Comparison of ENCODE assay signal across 17 cellular contexts in the genomic region with DNA sequence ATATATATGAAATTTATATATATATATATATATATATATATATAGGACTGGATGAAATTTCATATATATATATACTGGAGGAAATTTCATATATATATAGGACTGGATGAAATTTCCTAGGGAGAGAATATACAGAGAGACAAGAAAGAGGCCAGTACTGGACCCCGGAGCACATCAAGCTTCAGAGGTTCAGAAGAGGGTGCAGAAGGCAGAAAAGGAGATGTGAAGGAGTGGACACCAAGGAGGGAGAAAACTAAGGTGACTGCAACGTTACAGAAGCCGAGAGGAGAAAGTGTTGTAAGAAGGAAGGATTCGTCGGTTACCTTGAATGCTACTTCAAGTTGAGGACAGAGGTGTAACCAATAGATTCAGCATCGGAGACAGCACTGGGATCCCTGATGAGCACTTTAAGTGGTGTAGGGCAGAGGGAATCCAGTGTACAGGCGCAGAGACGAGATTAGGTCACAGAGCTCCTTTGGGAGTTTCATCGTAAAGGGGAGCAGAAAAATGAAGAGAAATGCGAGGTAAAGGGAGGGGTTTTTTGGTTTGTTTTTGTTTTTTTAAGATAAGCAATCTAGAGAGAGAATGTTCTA. TPM values are rescaled to one million over a fixed set of nuclear protein-coding genes. Genes with fewer than 3 reads are reported as not detected.
DNase-seq lines count a peak whose midpoint lies in the region; ATAC-seq, FAIRE-seq and TF ChIP-seq lines count a peak whose summit lies in the region.
"Had no signal": no experiment of that assay in that cellular context is flagged by ENCODE, and none has a peak within 500 bp of the region (broad histone marks: within the 10 kb centered on the region; RNA-seq: fewer than 3 reads in every experiment).

No MANE protein-coding gene starts in this region.

- no peak overlapping the region for H3K27ac Mint-ChIP-seq in activated CD4-positive, alpha-beta T cell treated with anti-CD3 and anti-CD28 coated beads for 36 hours
- no peak overlapping the region for H3K27ac Mint-ChIP-seq in osteocyte (ENCODE audit: unreplicated experiment)
- H3K27ac Mint-ChIP-seq: B cell; CD8-positive, alpha-beta T cell had no signal

- TF ChIP-seq POLR2A in GM12878 (IDR thresholded peaks at IDR 0.05; ENCODE audit: low read depth, low read length), result no peak

- WGBS in GM12878 (ENCODE audit: insufficient coverage, insufficient replicate concordance, low lambda C conversion rate, missing lambda C conversion rate), result 88% methylated on average over 10 of the region's 10 CpGs

- BruUV-seq in GM12878 (replicated peaks; lab: Mats Ljungman, UMichigan), result no TSS peak

- CTCF ChIA-PET in activated CD4-positive, alpha-beta T cell treated with anti-CD3 and anti-CD28 coated beads for 36 hours (lab: Charles Lee), result no interaction called here
- CTCF ChIA-PET in GM12878 (lab: Yijun Ruan, JAX), result no interaction called here

- no peaks in the 10 kb centered on the region for H4K20me1 ChIP-seq in GM12878 (ENCODE audit: control insufficient read depth, insufficient read depth)
- H4K20me1 ChIP-seq: BLaER1 treated with 17β-estradiol and CSF1 and Interleukin-3, amounts not matched to agents 10 nM and 100 nM had no signal

- H3K9ac ChIP-seq in GM12878 (ENCODE audit: control insufficient read depth, insufficient read depth, low read length), result no peak overlapping the region
- H3K9ac ChIP-seq: BLaER1 treated with 17β-estradiol and CSF1 and Interleukin-3, amounts not matched to agents 10 nM and 100 nM; GM23248 had no signal

- intact Hi-C loops in activated CD4-positive, alpha-beta T cell treated with anti-CD3 and anti-CD28 coated beads for 36 hours (cut with DNase I, micrococcal nuclease), result no loop called here
- intact Hi-C loops in GM12878 (cut with micrococcal nuclease; ENCODE audit: unreplicated experiment), result no loop called here

- no peaks in the 10 kb centered on the region for H3K9me3 ChIP-seq in GM12878 (replicated peaks; ENCODE audit: control insufficient read depth, insufficient read depth, low read length)
- H3K9me3 ChIP-seq: BLaER1 treated with 17β-estradiol and CSF1 and Interleukin-3, amounts not matched to agents 10 nM and 100 nM had no signal

- no peak overlapping the region for H3K4me3 ChIP-seq in GM12878
- H3K4me3 ChIP-seq: BLaER1 treated with 17β-estradiol and CSF1 and Interleukin-3, amounts not matched to agents 10 nM and 100 nM; GM23248 had no signal

- no peak overlapping the region for H2AFZ ChIP-seq in GM12878 (ENCODE audit: control insufficient read depth, low read depth, low read length)
- H2AFZ ChIP-seq: GM23248 had no signal

- no peaks in the 10 kb centered on the region for H3K27me3 ChIP-seq in GM12878 (replicated peaks in 1 of 2; ENCODE audit: control insufficient read depth in 2 of 2, insufficient read depth in 2 of 2, low read length in 1 of 2)
- H3K27me3 ChIP-seq: BLaER1 treated with 17β-estradiol and CSF1 and Interleukin-3, amounts not matched to agents 10 nM and 100 nM had no signal

- no peak overlapping the region for H3K4me3 Mint-ChIP-seq in activated CD4-positive, alpha-beta T cell treated with anti-CD3 and anti-CD28 coated beads for 36 hours
- no peak overlapping the region for H3K4me3 Mint-ChIP-seq in osteocyte (ENCODE audit: unreplicated experiment)
- H3K4me3 Mint-ChIP-seq: B cell; CD8-positive, alpha-beta T cell had no signal

- no peak for TF ChIP-seq RAD21 in GM12878 (IDR thresholded peaks at IDR 0.05; ENCODE audit: insufficient read depth, low read depth, low read length)

- POLR2A ChIA-PET in activated CD4-positive, alpha-beta T cell treated with anti-CD3 and anti-CD28 coated beads for 36 hours (lab: Charles Lee), result no interaction called here
- POLR2A ChIA-PET in GM12878 (lab: Charles Lee), result no interaction called here

- in situ Hi-C loops in KBM-7 (cut with MboI; ENCODE audit: low pct_unique_long_range_greater_than_20kb, low sequenced_read_pairs) (no loop called here), GM12878 (cut with MboI) (no loop called here)

- SMC1A ChIA-PET in GM12878 (lab: Charles Lee; ENCODE audit: uncharacterized antibody, unreplicated experiment), result interaction anchor here (0.7 kb wide), 1 partner anchor 17 kb away, joined by 3 read pairs; no protein-coding TSS in a partner anchor

- no peaks in the 10 kb centered on the region for H3K27me3 Mint-ChIP-seq in activated CD4-positive, alpha-beta T cell treated with anti-CD3 and anti-CD28 coated beads for 36 hours
- H3K27me3 Mint-ChIP-seq in osteocyte (ENCODE audit: unreplicated experiment), result peaks cover 4% of the 10 kb centered on the region
- H3K27me3 Mint-ChIP-seq: B cell had no signal

- peak; percentile 54 for FAIRE-seq in GM12878 (lab: Jason Lieb, UNC)
- FAIRE-seq: GM19239, H54 had no signal

- TF ChIP-seq EP300 in GM12878 (IDR thresholded peaks at IDR 0.05; ENCODE audit: borderline replicate concordance in 1 of 2, control insufficient read depth in 1 of 2, low read depth in 2 of 2, low read length in 2 of 2), result no peak

- TF ChIP-seq CTCF in GM12878 (IDR thresholded peaks at IDR 0.05 in 2 of 3, conservative IDR thresholded peaks at IDR 0.05 in 1 of 3; ENCODE audit: control insufficient read depth in 2 of 3, extremely low read depth in 1 of 3, insufficient read depth in 1 of 3, low read depth in 3 of 3, low read length in 3 of 3) (no peak), osteocyte (IDR thresholded peaks at IDR 0.05) (no peak)

- H3K9me3 Mint-ChIP-seq in activated CD4-positive, alpha-beta T cell treated with anti-CD3 and anti-CD28 coated beads for 36 hours (ENCODE audit: low read depth), result no peaks in the 10 kb centered on the region
- no peaks in the 10 kb centered on the region for H3K9me3 Mint-ChIP-seq in osteocyte (ENCODE audit: unreplicated experiment)
- H3K9me3 Mint-ChIP-seq: CD8-positive, alpha-beta T cell had no signal

- H3K27ac ChIP-seq in GM12878 (ENCODE audit: control insufficient read depth, insufficient read depth), result no peak overlapping the region
- H3K27ac ChIP-seq: BLaER1 treated with 17β-estradiol and CSF1 and Interleukin-3, amounts not matched to agents 10 nM and 100 nM; GM23248 had no signal

- ATAC-seq in activated CD4-positive, alpha-beta T cell treated with anti-CD3 and anti-CD28 coated beads for 36 hours, result peak; percentile 53
- no peak for ATAC-seq in GM12878
- ATAC-seq: CD8-positive, alpha-beta T cell had no signal

- H3K4me1 ChIP-seq in GM12878 (ENCODE audit: control insufficient read depth, insufficient read depth, low read length), result no peaks in the 10 kb centered on the region
- H3K4me1 ChIP-seq: BLaER1 treated with 17β-estradiol and CSF1 and Interleukin-3, amounts not matched to agents 10 nM and 100 nM had no signal

- RAD21 ChIA-PET in GM12878 (lab: Charles Lee; ENCODE audit: unreplicated experiment), result no interaction called here

- no peak for DNase-seq in activated CD4-positive, alpha-beta T cell treated with anti-CD3 and anti-CD28 coated beads for 36 hours
- no peak for DNase-seq in activated CD4-positive, alpha-beta T cell treated with anti-CD3 and anti-CD28 coated beads, Interleukin-2, amount 50 U/mL, for 48 hours
- DNase-seq in KBM-7 (peak; percentile 21), GM12878 (ENCODE audit: low read depth, low spot score) (no peak), NCI-H128 (lab: John Stamatoyannopoulos, UW; ENCODE audit: unreplicated experiment) (no peak), osteocyte (ENCODE audit: extremely low spot score, unreplicated experiment) (no peak)
- DNase-seq: Calu3; CD8-positive, alpha-beta T cell; DMS79 treated with DMSO at 0.1 percent for 48 hours; GF-D8; GM23248; HCEC 1CT had no signal

- H3K4me1 Mint-ChIP-seq in activated CD4-positive, alpha-beta T cell treated with anti-CD3 and anti-CD28 coated beads for 36 hours, result no peaks in the 10 kb centered on the region
- H3K4me1 Mint-ChIP-seq in osteocyte (ENCODE audit: unreplicated experiment), result peaks cover 13% of the 10 kb centered on the region
- H3K4me1 Mint-ChIP-seq: B cell had no signal

- no peaks in the 10 kb centered on the region for H3K36me3 ChIP-seq in GM12878 (ENCODE audit: control insufficient read depth in 2 of 2, insufficient read depth in 2 of 2, low read length in 1 of 2)
- H3K36me3 ChIP-seq: BLaER1 treated with 17β-estradiol and CSF1 and Interleukin-3, amounts not matched to agents 10 nM and 100 nM had no signal

- no peaks in the 10 kb centered on the region for H3K79me2 ChIP-seq in GM12878 (ENCODE audit: control insufficient read depth, insufficient read depth, low read length)

- no peak overlapping the region for H3K4me2 ChIP-seq in GM12878 (ENCODE audit: control insufficient read depth, insufficient read depth)
- H3K4me2 ChIP-seq: BLaER1 treated with 17β-estradiol and CSF1 and Interleukin-3, amounts not matched to agents 10 nM and 100 nM had no signal

- H3K36me3 Mint-ChIP-seq in activated CD4-positive, alpha-beta T cell treated with anti-CD3 and anti-CD28 coated beads for 36 hours (ENCODE audit: low read depth), result no peaks in the 10 kb centered on the region
- no peaks in the 10 kb centered on the region for H3K36me3 Mint-ChIP-seq in osteocyte (ENCODE audit: unreplicated experiment)
- H3K36me3 Mint-ChIP-seq: CD8-positive, alpha-beta T cell had no signal

RNA-seq across cellular contexts. Expression of a gene that starts 8.5 kb away (rescaled TPM):
- total RNA-seq in activated CD4-positive, alpha-beta T cell treated with anti-CD3 and anti-CD28 coated beads for 36 hours, result under 1 TPM; 0.18 to 0.23 TPM
- total RNA-seq in GM12878 (2013; cell fraction: nucleolus; rRNA removed), result 1.4 and 2.4 TPM in 2 replicates
- total RNA-seq in GM12878 (2014; rRNA removed) (0.27 and 0.34 TPM in 2 replicates), GM12878 (2014; rRNA removed; fragmentation: Illumina TruSeq; extraction: Trizol) (0.32 and 0.36 TPM in 2 replicates), GM12878 (2021) (0.23 and 0.27 TPM in 2 replicates), osteocyte (0.11 and 0.31 TPM in 2 replicates)
- 0.13 TPM for polyA plus RNA-seq in GM12878 (2011; ENCODE audit: low read depth)
- polyA plus RNA-seq in GM12878 (2011; rRNA removed) (0.72 and 1.2 TPM in 2 replicates), GM12878 (2014; fragmentation: Illumina TruSeq; extraction: Trizol) (0.76 and 0.82 TPM in 2 replicates), GM12878 (2014; fragmentation: Nextera tagmentation; extraction: Ambion mirVana) (under 1 TPM; 0.05 to 0.26 TPM), GM12878 (2014; rRNA removed) (0.24 and 0.69 TPM in 2 replicates), GM12878 (2016; fragmentation: Nextera tagmentation; extraction: Ambion mirVana) (under 1 TPM; 0.23 to 0.32 TPM)
- 0.13 and 0.22 TPM in 2 replicates for polyA plus RNA-seq in GM12878 (2011; cell fraction: cytosol; rRNA removed)
- 2.1 and 2.9 TPM in 2 replicates for polyA plus RNA-seq in GM12878 (2011; cell fraction: nucleus; rRNA removed)
- 0.18 and 0.25 TPM in 2 replicates for polyA plus RNA-seq in GM12878 (2012)
- 0.22 and 0.41 TPM in 2 replicates for polyA minus RNA-seq in GM12878 (2011; rRNA and poly(A)+ RNA removed)
- not detected in 2 replicates for polyA minus RNA-seq in GM12878 (2011; cell fraction: cytosol; rRNA and poly(A)+ RNA removed)
- polyA minus RNA-seq in GM12878 (2011; cell fraction: nucleus; rRNA and poly(A)+ RNA removed), result 0.48 and 0.86 TPM in 2 replicates
- total RNA-seq: A172, GM23248 had no signal
- polyA plus RNA-seq: GM23248 had no signal

RNA-seq across cellular contexts. Expression of a gene that starts 41.8 kb away (rescaled TPM):
- 10 to 100 TPM; 47.5 to 57.5 TPM for total RNA-seq in activated CD4-positive, alpha-beta T cell treated with anti-CD3 and anti-CD28 coated beads for 36 hours
- 40.1 and 47.6 TPM in 2 replicates for total RNA-seq in GM12878 (2013; cell fraction: nucleolus; rRNA removed)
- total RNA-seq in GM12878 (2014; rRNA removed), result 25.5 and 29.9 TPM in 2 replicates
- 26.1 and 29.0 TPM in 2 replicates for total RNA-seq in GM12878 (2014; rRNA removed; fragmentation: Illumina TruSeq; extraction: Trizol)
- 27.8 and 28.8 TPM in 2 replicates for total RNA-seq in GM12878 (2021)
- 26.0 TPM for polyA plus RNA-seq in GM12878 (2011; ENCODE audit: low read depth)
- 21.1 and 22.8 TPM in 2 replicates for polyA plus RNA-seq in GM12878 (2011; rRNA removed)
- 21.6 and 24.8 TPM in 2 replicates for polyA plus RNA-seq in GM12878 (2011; cell fraction: cytosol; rRNA removed)
- polyA plus RNA-seq in GM12878 (2011; cell fraction: nucleus; rRNA removed), result 23.4 and 27.7 TPM in 2 replicates
- polyA plus RNA-seq in GM12878 (2012), result 29.0 and 39.8 TPM in 2 replicates
- 17.6 and 21.3 TPM in 2 replicates for polyA plus RNA-seq in GM12878 (2014; fragmentation: Illumina TruSeq; extraction: Trizol)
- 10 to 100 TPM; 14.6 to 25.6 TPM for polyA plus RNA-seq in GM12878 (2014; fragmentation: Nextera tagmentation; extraction: Ambion mirVana)
- polyA plus RNA-seq in GM12878 (2014; rRNA removed), result 17.7 and 18.7 TPM in 2 replicates
- 10 to 100 TPM; 21.6 to 22.0 TPM for polyA plus RNA-seq in GM12878 (2016; fragmentation: Nextera tagmentation; extraction: Ambion mirVana)
- polyA minus RNA-seq in GM12878 (2011; rRNA and poly(A)+ RNA removed), result 46.3 and 47.5 TPM in 2 replicates
- 10.4 and 12.2 TPM in 2 replicates for polyA minus RNA-seq in GM12878 (2011; cell fraction: cytosol; rRNA and poly(A)+ RNA removed)
- 25.8 and 34.2 TPM in 2 replicates for polyA minus RNA-seq in GM12878 (2011; cell fraction: nucleus; rRNA and poly(A)+ RNA removed)
- 24.0 and 27.1 TPM in 2 replicates for total RNA-seq in osteocyte

RNA-seq across cellular contexts. Expression of a gene that starts 51.3 kb away (rescaled TPM):
- 10 to 100 TPM; 37.4 to 40.9 TPM for total RNA-seq in activated CD4-positive, alpha-beta T cell treated with anti-CD3 and anti-CD28 coated beads for 36 hours
- total RNA-seq in GM12878 (2013; cell fraction: nucleolus; rRNA removed), result 29.9 and 36.8 TPM in 2 replicates
- total RNA-seq in GM12878 (2014; rRNA removed) (30.1 and 33.8 TPM in 2 replicates), GM12878 (2014; rRNA removed; fragmentation: Illumina TruSeq; extraction: Trizol) (45.7 and 49.6 TPM in 2 replicates), GM12878 (2021) (26.3 and 27.0 TPM in 2 replicates), osteocyte (14.9 and 17.6 TPM in 2 replicates)
- 13.0 TPM for polyA plus RNA-seq in GM12878 (2011; ENCODE audit: low read depth)
- polyA plus RNA-seq in GM12878 (2011; rRNA removed) (38.1 and 51.0 TPM in 2 replicates), GM12878 (2014; fragmentation: Illumina TruSeq; extraction: Trizol) (51.6 and 54.9 TPM in 2 replicates), GM12878 (2014; fragmentation: Nextera tagmentation; extraction: Ambion mirVana) (10 to 100 TPM; 35.1 to 49.5 TPM), GM12878 (2014; rRNA removed) (28.7 and 36.6 TPM in 2 replicates), GM12878 (2016; fragmentation: Nextera tagmentation; extraction: Ambion mirVana) (10 to 100 TPM; 57.5 to 59.4 TPM)
- 21.7 and 22.7 TPM in 2 replicates for polyA plus RNA-seq in GM12878 (2011; cell fraction: cytosol; rRNA removed)
- polyA plus RNA-seq in GM12878 (2011; cell fraction: nucleus; rRNA removed), result 21.1 and 27.1 TPM in 2 replicates
- polyA plus RNA-seq in GM12878 (2012), result 16.1 and 17.5 TPM in 2 replicates
- polyA minus RNA-seq in GM12878 (2011; rRNA and poly(A)+ RNA removed), result 21.2 and 24.3 TPM in 2 replicates
- 10.6 and 10.8 TPM in 2 replicates for polyA minus RNA-seq in GM12878 (2011; cell fraction: cytosol; rRNA and poly(A)+ RNA removed)
- 15.1 and 22.1 TPM in 2 replicates for polyA minus RNA-seq in GM12878 (2011; cell fraction: nucleus; rRNA and poly(A)+ RNA removed)
